Comparison of ENCODE assay signal across 17 cellular contexts in the genomic region with DNA sequence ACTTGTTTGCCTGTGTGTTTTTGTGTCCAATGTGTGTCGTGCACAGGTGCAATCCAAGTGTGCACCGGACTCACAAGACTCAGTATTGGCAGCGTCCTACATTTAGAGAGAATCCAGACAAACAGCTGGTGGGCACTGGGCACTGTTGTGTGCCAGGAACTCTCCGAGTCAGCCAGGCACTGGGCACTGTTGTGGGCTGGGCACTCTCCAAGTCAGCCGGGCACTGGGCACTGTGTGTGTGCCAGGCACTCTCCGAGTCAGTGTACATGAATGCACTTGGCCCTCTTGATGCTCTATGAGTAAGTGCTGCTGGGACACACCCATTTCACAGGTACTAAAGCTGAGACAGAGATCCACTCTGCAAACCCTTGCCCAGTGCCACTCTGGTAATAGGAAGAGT.
DNase-seq lines count a peak whose midpoint lies in the region; TF ChIP-seq lines count a peak whose summit lies in the region.
"Had no signal": no experiment of that assay in that cellular context is flagged by ENCODE, and none has a peak within 500 bp of the region (broad histone marks: within the 10 kb centered on the region; RNA-seq: fewer than 3 reads in every experiment).

No MANE protein-coding gene starts in this region.

- no peak for TF ChIP-seq CTCF in dorsolateral prefrontal cortex (IDR thresholded peaks at IDR 0.05 in 54 of 56, conservative IDR thresholded peaks at IDR 0.05 in 2 of 56; ENCODE audit: low read depth in 1 of 56, partially characterized antibody in 56 of 56)
- TF ChIP-seq CTCF in tibial nerve (IDR thresholded peaks at IDR 0.05): no peak
- TF ChIP-seq CTCF in transverse colon (IDR thresholded peaks at IDR 0.05): no peak

- peaks cover 0 to 66% (median under 1%) of the 10 kb centered on the region in 4 donors for H3K9me3 ChIP-seq in tibial nerve
- H3K9me3 ChIP-seq in transverse colon: peaks cover 7 to 9% of the 10 kb centered on the region in 2 donors

- H3K4me1 ChIP-seq in tibial nerve (no peaks in the 10 kb centered on the region), transverse colon (no peaks in the 10 kb centered on the region)

- CTCF ChIA-PET in activated CD4-positive, alpha-beta memory T cell treated with anti-CD3 and anti-CD28 coated beads for 36 hours (lab: Charles Lee): no interaction called here

- H3K27ac ChIP-seq in dorsolateral prefrontal cortex (no peak overlapping the region), tibial nerve (peak overlapping the region; percentile 19 to 82 (median 59)), transverse colon (no peak overlapping the region)

- H3K36me3 ChIP-seq in tibial nerve (no peaks in the 10 kb centered on the region), transverse colon (no peaks in the 10 kb centered on the region)

- H3K4me3 ChIP-seq in dorsolateral prefrontal cortex (no peak overlapping the region), tibial nerve (no peak overlapping the region), transverse colon (no peak overlapping the region)

- intact Hi-C loops in dorsolateral prefrontal cortex (cut with DNase I) (no loop called here), transverse colon (cut with DNase I; ENCODE audit: low total_unique reads) (no loop called here)
- intact Hi-C loops in activated CD4-positive, alpha-beta memory T cell treated with anti-CD3 and anti-CD28 coated beads for 36 hours (cut with micrococcal nuclease): no loop called here

- 56 to 84% methylated on average over 4 to 5 of the region's 6 CpGs for WGBS in tibial nerve, 2 donors
- WGBS in transverse colon (ENCODE audit: low coverage in 1 of 2), 2 donors: 90% methylated on average over 6 of the region's 6 CpGs; no CpG with 5 or more reads in 1 of the 2 donors

- in situ Hi-C loops in transverse colon (cut with MboI; ENCODE audit: low pct_ligation_motif_present in 1 of 4, low pct_unique_long_range_greater_than_20kb in 1 of 4, low sequenced_read_pairs in 3 of 4): no loop called here

- H3K27me3 Mint-ChIP-seq in activated CD4-positive, alpha-beta memory T cell treated with anti-CD3 and anti-CD28 coated beads for 36 hours: no peaks in the 10 kb centered on the region

- POLR2A ChIA-PET in activated CD4-positive, alpha-beta memory T cell treated with anti-CD3 and anti-CD28 coated beads for 36 hours (lab: Charles Lee): no interaction called here

- no peak overlapping the region for H3K27ac Mint-ChIP-seq in activated CD4-positive, alpha-beta memory T cell treated with anti-CD3 and anti-CD28 coated beads for 36 hours

- H3K9me3 Mint-ChIP-seq in activated CD4-positive, alpha-beta memory T cell treated with anti-CD3 and anti-CD28 coated beads for 36 hours: peaks cover 30% of the 10 kb centered on the region

- TF ChIP-seq POLR2A in tibial nerve (IDR thresholded peaks at IDR 0.05) (no peak), transverse colon (IDR thresholded peaks at IDR 0.05) (no peak)

- H3K4me1 Mint-ChIP-seq in activated CD4-positive, alpha-beta memory T cell treated with anti-CD3 and anti-CD28 coated beads for 36 hours (ENCODE audit: low read depth): no peaks in the 10 kb centered on the region

- H3K27me3 ChIP-seq in dorsolateral prefrontal cortex: peaks cover 0 to 5% (median 0%) of the 10 kb centered on the region in 45 donors
- no peaks in the 10 kb centered on the region for H3K27me3 ChIP-seq in tibial nerve
- no peaks in the 10 kb centered on the region for H3K27me3 ChIP-seq in transverse colon

- no peaks in the 10 kb centered on the region for H3K36me3 Mint-ChIP-seq in activated CD4-positive, alpha-beta memory T cell treated with anti-CD3 and anti-CD28 coated beads for 36 hours

- TF ChIP-seq EP300 in tibial nerve (IDR thresholded peaks at IDR 0.05) (no peak), transverse colon (IDR thresholded peaks at IDR 0.05; ENCODE audit: low read depth) (no peak)

- peak; percentile 30 for DNase-seq in activated effector memory CD4-positive, alpha-beta T cell treated with anti-CD3 and anti-CD28 coated beads, Interleukin-2, amount 50 U/mL, for 16 hours
- no peak for DNase-seq in activated effector memory CD4-positive, alpha-beta T cell treated with Interleukin-2 at 50 U/mL for 16 hours
- DNase-seq in dorsolateral prefrontal cortex (peak in 6 of 10 donors; percentile 12 to 43 (median 34)), mesenteric fat pad (ENCODE audit: low spot score) (peak; percentile 39), tibial nerve (ENCODE audit: low spot score in 2 of 2) (peak in 1 of 2 donors; percentile 11), transverse colon (no peak), NK-92 (lab: John Stamatoyannopoulos, UW; ENCODE audit: unreplicated experiment) (no peak)
- no peak for DNase-seq in activated CD4-positive, alpha-beta memory T cell treated with anti-CD3 and anti-CD28 coated beads for 36 hours
- DNase-seq: C1 segment of cervical spinal cord; H7; IMR-90; Kasumi-1; NCI-H1417 treated with DMSO at 0.1 percent for 48 hours; NCI-H2029 treated with DMSO at 0.1 percent for 48 hours; NCI-H524; NK-92 treated with Interleukin-12 subunit alpha and Interleukin-12 subunit beta, amount 100 ng/mL, for 24 hours; OCI-M1 had no signal

- no peak overlapping the region for H3K4me3 Mint-ChIP-seq in activated CD4-positive, alpha-beta memory T cell treated with anti-CD3 and anti-CD28 coated beads for 36 hours

Comparison
In these comparisons a context has a peak if more than half of its experiments do, and no peak if none do; other contexts are left out.
1. DNase-seq: peak in activated effector memory CD4-positive, alpha-beta T cell treated with anti-CD3 and anti-CD28 coated beads, Interleukin-2, amount 50 U/mL, for 16 hours (single experiment), dorsolateral prefrontal cortex (6 of 10) and mesenteric fat pad (single experiment); none in activated effector memory CD4-positive, alpha-beta T cell treated with Interleukin-2 at 50 U/mL for 16 hours (single experiment), activated CD4-positive, alpha-beta memory T cell treated with anti-CD3 and anti-CD28 coated beads for 36 hours (single experiment), transverse colon (single experiment) and NK-92 (single experiment).
2. H3K27ac ChIP-seq: peak in tibial nerve (4 of 4); none in dorsolateral prefrontal cortex (0 of 59) and transverse colon (0 of 4).